ENCODE assay signal across 9 cellular contexts in genomic region chr6:11009353-11009752, GRCh38. TPM values are rescaled to one million over a fixed set of nuclear protein-coding genes. Genes with fewer than 3 reads are reported as not detected.
A peak's percentile ranks its signal among the peaks of the same experiment; 100 is the strongest.
DNase-seq lines count a peak whose midpoint lies in the region; ATAC-seq, FAIRE-seq and TF ChIP-seq lines count a peak whose summit lies in the region.
"Had no signal": no experiment of that assay in that cellular context is flagged by ENCODE, and none has a peak within 500 bp of the region (broad histone marks: within the 10 kb centered on the region; RNA-seq: fewer than 3 reads in every experiment).

No MANE protein-coding gene starts in this region.

- no peaks in the 10 kb centered on the region for H3K36me3 Mint-ChIP-seq in activated naive CD4-positive, alpha-beta T cell treated with anti-CD3 and anti-CD28 coated beads, Interleukin-2, amount 50 U/mL, for 72 hours

- H3K9me3 Mint-ChIP-seq in activated naive CD4-positive, alpha-beta T cell treated with anti-CD3 and anti-CD28 coated beads, Interleukin-2, amount 50 U/mL, for 72 hours, result no peaks in the 10 kb centered on the region

- peak; percentile 18 for DNase-seq in GM12891 (ENCODE audit: insufficient read length, low spot score)
- DNase-seq in RKO (ENCODE audit: low spot score), result peak; percentile 49
- DNase-seq in kidney glomerular epithelial cell (lab: John Stamatoyannopoulos, UW), result peak; percentile 71
- DNase-seq in activated gamma-delta T cell treated with Interleukin-2 at 50 U/mL for 16 hours, result no peak
- DNase-seq in activated naive CD4-positive, alpha-beta T cell treated with anti-CD3 and anti-CD28 coated beads, Interleukin-2, amount 50 U/mL, for 72 hours (ENCODE audit: low spot score in 2 of 2), result no peak
- DNase-seq in MV-4-11 (lab: John Stamatoyannopoulos, UW), result no peak
- DNase-seq in T-helper 2 cell, result no peak
- DNase-seq: dorsolateral prefrontal cortex had no signal

- no peak for FAIRE-seq in GM12891 (lab: Jason Lieb, UNC)

- peak; percentile 64 for ATAC-seq in HG02642 (IDR thresholded peaks at IDR 0.05; ENCODE audit: poor library complexity, unreplicated experiment)
- ATAC-seq in activated naive CD4-positive, alpha-beta T cell treated with anti-CD3 and anti-CD28 coated beads, Interleukin-2, amount 50 U/mL, for 72 hours, result no peak

- no peak overlapping the region for H3K27ac Mint-ChIP-seq in activated naive CD4-positive, alpha-beta T cell treated with anti-CD3 and anti-CD28 coated beads, Interleukin-2, amount 50 U/mL, for 72 hours

- TF ChIP-seq POLR2A in GM12891 (IDR thresholded peaks at IDR 0.05; ENCODE audit: low read depth, low read length), result no peak

TF ChIP-seq in GM12891, 5 proteins besides CTCF, POLR2A, EP300 and RAD21:
- TF ChIP-seq PAX5 (IDR thresholded peaks at IDR 0.05; ENCODE audit: insufficient read depth, low read length, severe bottlenecking) (no peak), TAF1 (IDR thresholded peaks at IDR 0.05; ENCODE audit: low read depth, low read length) (no peak), POU2F2 (IDR thresholded peaks at IDR 0.05; ENCODE audit: low read depth, low read length) (no peak)

RNA-seq across cellular contexts. Expression of gene ELOVL2, which starts 34.8 kb away (rescaled TPM):
- polyA plus RNA-seq in GM12891 (2012; ENCODE audit: low read depth, missing spikeins), result not detected
- total RNA-seq in activated naive CD4-positive, alpha-beta T cell treated with anti-CD3 and anti-CD28 coated beads, Interleukin-2, amount 50 U/mL, for 72 hours, result not detected

Comparison
In these comparisons a context has a peak if more than half of its experiments do, and no peak if none do; other contexts are left out.
1. DNase-seq: peak in GM12891 (single experiment), RKO (single experiment) and kidney glomerular epithelial cell (single experiment); none in activated gamma-delta T cell treated with Interleukin-2 at 50 U/mL for 16 hours (single experiment), activated naive CD4-positive, alpha-beta T cell treated with anti-CD3 and anti-CD28 coated beads, Interleukin-2, amount 50 U/mL, for 72 hours (0 of 2), MV-4-11 (single experiment) and T-helper 2 cell (0 of 5).